In the genomic region with DNA sequence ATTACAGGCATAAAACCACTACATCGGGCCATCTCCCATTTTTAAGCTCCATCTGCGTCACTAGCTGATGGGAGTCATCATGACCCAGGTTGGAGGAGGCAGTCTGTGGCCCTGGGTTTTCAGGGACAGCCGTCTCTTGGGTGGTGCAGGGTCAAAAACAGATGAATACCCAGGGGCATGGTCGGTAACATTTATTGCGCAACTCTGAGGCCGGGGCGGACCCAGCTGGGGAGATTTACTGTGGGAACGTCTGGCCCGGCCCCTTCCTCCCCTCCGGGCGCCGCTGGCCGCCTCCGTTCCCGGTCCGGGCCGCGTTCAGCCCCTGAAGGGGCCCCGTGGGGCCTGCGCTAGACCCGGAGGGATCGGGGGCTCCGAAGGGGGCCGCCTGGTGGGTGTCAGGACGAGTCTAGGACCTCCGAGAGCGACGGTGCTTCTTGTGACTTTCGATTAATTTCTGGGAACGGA, we compare ENCODE assay signal across 7 cellular contexts. TPM values are rescaled to one million over a fixed set of nuclear protein-coding genes. Genes with fewer than 3 reads are reported as not detected.
DNase-seq lines count a peak whose midpoint lies in the region; ATAC-seq and TF ChIP-seq lines count a peak whose summit lies in the region.
"Had no signal": no experiment of that assay in that cellular context is flagged by ENCODE, and none has a peak within 500 bp of the region (broad histone marks: within the 10 kb centered on the region; RNA-seq: fewer than 3 reads in every experiment).

No MANE protein-coding gene starts in this region.

- no peaks in the 10 kb centered on the region for H3K36me3 ChIP-seq in CD8-positive, alpha-beta T cell (ENCODE audit: insufficient read depth, low read length)
- H3K36me3 ChIP-seq in mesendoderm (ENCODE audit: control insufficient read depth, insufficient read depth, low read length) (no peaks in the 10 kb centered on the region), mammary epithelial cell (ENCODE audit: insufficient read depth, low read length) (no peaks in the 10 kb centered on the region)

- H3K4me1 Mint-ChIP-seq in CD8-positive, alpha-beta T cell (ENCODE audit: low read depth) = peaks cover 42% of the 10 kb centered on the region
- peaks cover 31% of the 10 kb centered on the region for H3K4me1 Mint-ChIP-seq in activated T-helper 1 cell treated with anti-CD3 and anti-CD28 coated beads, Interleukin-12 subunit alpha, Interleukin-12 subunit beta, Interleukin-2, Interleukin-4 antibody, amounts not matched to agents 30 ng/mL and 10 ng/mL and 1 ng/mL, durations not matched to agents 14 hours and 24 hours and 36 hours (ENCODE audit: low read depth)
- H3K4me1 Mint-ChIP-seq in activated CD8-positive, alpha-beta memory T cell treated with anti-CD3 and anti-CD28 coated beads, Interleukin-2, amount 10 ng/mL, durations not matched to agents 7 days and 5 days = peaks cover 28% of the 10 kb centered on the region

- no peak overlapping the region for H2AFZ ChIP-seq in mammary epithelial cell (ENCODE audit: low read depth, low read length)

- H4K5ac ChIP-seq in mesendoderm (ENCODE audit: low read length) = no peak overlapping the region

- peak overlapping the region; percentile 32 for H3K4me2 ChIP-seq in mesendoderm (ENCODE audit: low read length)
- H3K4me2 ChIP-seq in mammary epithelial cell (ENCODE audit: insufficient read depth, low read depth, low read length) = no peak overlapping the region
- H3K4me2 ChIP-seq: SK-N-SH had no signal

- no peak for TF ChIP-seq CTCF in CD8-positive, alpha-beta T cell (IDR thresholded peaks at IDR 0.05)
- TF ChIP-seq CTCF in mammary epithelial cell (conservative IDR thresholded peaks at IDR 0.05 in 1 of 2, IDR thresholded peaks at IDR 0.05 in 1 of 2; ENCODE audit: extremely low read depth in 1 of 2, insufficient read depth in 1 of 2, low read depth in 1 of 2, low read length in 2 of 2) = no peak

- no peak for DNase-seq in CD8-positive, alpha-beta T cell
- DNase-seq in activated T-helper 1 cell treated with anti-CD3 and anti-CD28 coated beads, Interleukin-12 subunit alpha, Interleukin-12 subunit beta, Interleukin-2, Interleukin-4 antibody, amounts not matched to agents 30 ng/mL and 10 ng/mL and 1 ng/mL, durations not matched to agents 14 hours and 24 hours and 36 hours (ENCODE audit: low spot score) = no peak
- no peak for DNase-seq in mesendoderm
- DNase-seq in activated CD8-positive, alpha-beta memory T cell treated with anti-CD3 and anti-CD28 coated beads, Interleukin-2, amount 10 ng/mL, durations not matched to agents 7 days and 5 days = no peak
- DNase-seq in mammary epithelial cell = no peak
- DNase-seq: SK-N-SH had no signal

- H2AK5ac ChIP-seq in mesendoderm (ENCODE audit: low read length) = no peak overlapping the region

- no peak overlapping the region for H3K4me3 ChIP-seq in CD8-positive, alpha-beta T cell (ENCODE audit: low read depth, low read length)
- H3K4me3 ChIP-seq in mesendoderm (ENCODE audit: low read length) = no peak overlapping the region
- H3K4me3 ChIP-seq in mammary epithelial cell (replicated peaks in 1 of 3; ENCODE audit: insufficient read depth in 1 of 3, low read depth in 2 of 3, low read length in 3 of 3) = no peak overlapping the region

- intact Hi-C loops in CD8-positive, alpha-beta T cell (cut with DNase I, micrococcal nuclease) = loop anchor here in 1 of 2 experiments (5.0 kb wide), 1 partner anchor 38 kb away; a partner anchor contains a TSS
- intact Hi-C loops in activated T-helper 1 cell treated with anti-CD3 and anti-CD28 coated beads, Interleukin-12 subunit alpha, Interleukin-12 subunit beta, Interleukin-2, Interleukin-4 antibody, amounts not matched to agents 30 ng/mL and 10 ng/mL and 1 ng/mL, durations not matched to agents 14 hours and 24 hours and 36 hours (cut with micrococcal nuclease) = loop anchor here (5.0 kb wide), 1 partner anchor 62 kb away; a partner anchor contains a TSS
- intact Hi-C loops in mammary epithelial cell (cut with micrococcal nuclease) = loop anchor here (5.0 kb wide), 1 partner anchor 38 kb away; a partner anchor contains a TSS

- no CpG with 5 or more reads among the region's 30 CpGs for WGBS in mesendoderm (ENCODE audit: extremely low coverage, insufficient coverage, low lambda C conversion rate)
- 72% methylated on average over 23 of the region's 30 CpGs for WGBS in mammary epithelial cell (ENCODE audit: low coverage, missing lambda C conversion rate)

- no peak overlapping the region for H3K23ac ChIP-seq in mesendoderm (ENCODE audit: low read length)

- H4K8ac ChIP-seq in mesendoderm (ENCODE audit: low read depth, low read length) = no peak overlapping the region

- no peak overlapping the region for H3K27ac ChIP-seq in CD8-positive, alpha-beta T cell (ENCODE audit: low read depth, low read length)
- no peak overlapping the region for H3K27ac ChIP-seq in mesendoderm (ENCODE audit: low read depth, low read length)
- H3K27ac ChIP-seq in mammary epithelial cell (ENCODE audit: insufficient read depth, low read depth, low read length) = no peak overlapping the region

- CTCF ChIA-PET in CD8-positive, alpha-beta T cell (lab: Charles Lee) = interaction anchor here (3.9 kb wide), 1 partner anchor 39 kb away, joined by 13 read pairs; no protein-coding TSS in a partner anchor
- CTCF ChIA-PET in activated CD8-positive, alpha-beta memory T cell treated with anti-CD3 and anti-CD28 coated beads, Interleukin-2, amount 10 ng/mL, durations not matched to agents 7 days and 5 days (lab: Charles Lee) = interaction anchor here (1.2 to 5.4 kb wide), 5 partner anchors 13 to 74 kb away, joined by 3 to 61 read pairs (median 3); a partner anchor contains a TSS
- CTCF ChIA-PET in mammary epithelial cell (lab: Charles Lee; ENCODE audit: low non-redundant PET) = interaction anchor here (0.6 kb wide), 1 partner anchor 39 kb away, joined by 4 read pairs; no protein-coding TSS in a partner anchor

- no peak for ATAC-seq in CD8-positive, alpha-beta T cell
- no peak for ATAC-seq in activated CD8-positive, alpha-beta memory T cell treated with anti-CD3 and anti-CD28 coated beads, Interleukin-2, amount 10 ng/mL, durations not matched to agents 7 days and 5 days
- ATAC-seq in GM19467 (IDR thresholded peaks at IDR 0.05; ENCODE audit: unreplicated experiment) = no peak

- no TSS peak for BruUV-seq in mammary epithelial cell (replicated peaks; lab: Mats Ljungman, UMichigan)

- H4K20me1 ChIP-seq in mammary epithelial cell (ENCODE audit: insufficient read depth, low read length) = no peaks in the 10 kb centered on the region

- POLR2A ChIA-PET in CD8-positive, alpha-beta T cell (lab: Charles Lee) = interaction anchor here (1.5 kb wide), 1 partner anchor 45 kb away, joined by 4 read pairs; no protein-coding TSS in a partner anchor

- no peak overlapping the region for H2BK5ac ChIP-seq in mesendoderm (ENCODE audit: low read length)

- no peaks in the 10 kb centered on the region for H3K9me3 ChIP-seq in CD8-positive, alpha-beta T cell (ENCODE audit: low read length)
- no peaks in the 10 kb centered on the region for H3K9me3 ChIP-seq in mammary epithelial cell (replicated peaks; ENCODE audit: insufficient read depth, low read length)
- H3K9me3 ChIP-seq: SK-N-SH had no signal

- peaks cover 41% of the 10 kb centered on the region for H3K27me3 Mint-ChIP-seq in CD8-positive, alpha-beta T cell (ENCODE audit: low read depth)
- H3K27me3 Mint-ChIP-seq in activated T-helper 1 cell treated with anti-CD3 and anti-CD28 coated beads, Interleukin-12 subunit alpha, Interleukin-12 subunit beta, Interleukin-2, Interleukin-4 antibody, amounts not matched to agents 30 ng/mL and 10 ng/mL and 1 ng/mL, durations not matched to agents 14 hours and 24 hours and 36 hours (ENCODE audit: insufficient read depth) = peaks cover 62% of the 10 kb centered on the region
- H3K27me3 Mint-ChIP-seq in activated CD8-positive, alpha-beta memory T cell treated with anti-CD3 and anti-CD28 coated beads, Interleukin-2, amount 10 ng/mL, durations not matched to agents 7 days and 5 days = peaks cover 78% of the 10 kb centered on the region

- no peaks in the 10 kb centered on the region for H3K9me3 Mint-ChIP-seq in CD8-positive, alpha-beta T cell
- no peaks in the 10 kb centered on the region for H3K9me3 Mint-ChIP-seq in activated T-helper 1 cell treated with anti-CD3 and anti-CD28 coated beads, Interleukin-12 subunit alpha, Interleukin-12 subunit beta, Interleukin-2, Interleukin-4 antibody, amounts not matched to agents 30 ng/mL and 10 ng/mL and 1 ng/mL, durations not matched to agents 14 hours and 24 hours and 36 hours
- no peaks in the 10 kb centered on the region for H3K9me3 Mint-ChIP-seq in activated CD8-positive, alpha-beta memory T cell treated with anti-CD3 and anti-CD28 coated beads, Interleukin-2, amount 10 ng/mL, durations not matched to agents 7 days and 5 days (ENCODE audit: low read depth)

- H2BK15ac ChIP-seq in mesendoderm (replicated peaks; ENCODE audit: low read depth) = no peak overlapping the region

- no peaks in the 10 kb centered on the region for H3K79me1 ChIP-seq in mesendoderm (ENCODE audit: low read length)

- H3K9ac ChIP-seq in mesendoderm (ENCODE audit: low read length) (no peak overlapping the region), mammary epithelial cell (ENCODE audit: insufficient read depth, low read length) (no peak overlapping the region)
- H3K9ac ChIP-seq: SK-N-SH had no signal

- H3K79me2 ChIP-seq in mesendoderm (ENCODE audit: control insufficient read depth, insufficient read depth, low read length) = no peaks in the 10 kb centered on the region
- H3K79me2 ChIP-seq in mammary epithelial cell (ENCODE audit: insufficient read depth, low read length) = no peaks in the 10 kb centered on the region

- no peaks in the 10 kb centered on the region for H3K36me3 Mint-ChIP-seq in CD8-positive, alpha-beta T cell
- no peaks in the 10 kb centered on the region for H3K36me3 Mint-ChIP-seq in activated T-helper 1 cell treated with anti-CD3 and anti-CD28 coated beads, Interleukin-12 subunit alpha, Interleukin-12 subunit beta, Interleukin-2, Interleukin-4 antibody, amounts not matched to agents 30 ng/mL and 10 ng/mL and 1 ng/mL, durations not matched to agents 14 hours and 24 hours and 36 hours (ENCODE audit: low read depth)
- no peaks in the 10 kb centered on the region for H3K36me3 Mint-ChIP-seq in activated CD8-positive, alpha-beta memory T cell treated with anti-CD3 and anti-CD28 coated beads, Interleukin-2, amount 10 ng/mL, durations not matched to agents 7 days and 5 days

- H3K27ac Mint-ChIP-seq in CD8-positive, alpha-beta T cell = no peak overlapping the region
- H3K27ac Mint-ChIP-seq in activated T-helper 1 cell treated with anti-CD3 and anti-CD28 coated beads, Interleukin-12 subunit alpha, Interleukin-12 subunit beta, Interleukin-2, Interleukin-4 antibody, amounts not matched to agents 30 ng/mL and 10 ng/mL and 1 ng/mL, durations not matched to agents 14 hours and 24 hours and 36 hours = no peak overlapping the region
- no peak overlapping the region for H3K27ac Mint-ChIP-seq in activated CD8-positive, alpha-beta memory T cell treated with anti-CD3 and anti-CD28 coated beads, Interleukin-2, amount 10 ng/mL, durations not matched to agents 7 days and 5 days

- H2BK120ac ChIP-seq in mesendoderm (ENCODE audit: low read depth, low read length) = no peak overlapping the region

- no peak overlapping the region for H3K56ac ChIP-seq in mesendoderm (ENCODE audit: low read length)

- no peak overlapping the region for H3K4ac ChIP-seq in mesendoderm (ENCODE audit: low read depth, low read length)

- dilution Hi-C loops in mammary epithelial cell (cut with HindIII; ENCODE audit: low sequenced_read_pairs) = no loop called here

- H3K18ac ChIP-seq in mesendoderm (ENCODE audit: low read length) = no peak overlapping the region

- H3K4me3 Mint-ChIP-seq in CD8-positive, alpha-beta T cell = peak overlapping the region; percentile 76
- peak overlapping the region; percentile 68 for H3K4me3 Mint-ChIP-seq in activated T-helper 1 cell treated with anti-CD3 and anti-CD28 coated beads, Interleukin-12 subunit alpha, Interleukin-12 subunit beta, Interleukin-2, Interleukin-4 antibody, amounts not matched to agents 30 ng/mL and 10 ng/mL and 1 ng/mL, durations not matched to agents 14 hours and 24 hours and 36 hours
- H3K4me3 Mint-ChIP-seq in activated CD8-positive, alpha-beta memory T cell treated with anti-CD3 and anti-CD28 coated beads, Interleukin-2, amount 10 ng/mL, durations not matched to agents 7 days and 5 days = no peak overlapping the region

- peaks cover 49% of the 10 kb centered on the region for H3K4me1 ChIP-seq in CD8-positive, alpha-beta T cell (ENCODE audit: insufficient read depth, low read length)
- H3K4me1 ChIP-seq in mesendoderm (ENCODE audit: control insufficient read depth, low read depth, low read length) (peaks cover 2% of the 10 kb centered on the region), mammary epithelial cell (ENCODE audit: insufficient read depth, low read length) (peaks cover 14% of the 10 kb centered on the region)

- peaks cover 28% of the 10 kb centered on the region for H3K27me3 ChIP-seq in CD8-positive, alpha-beta T cell (ENCODE audit: insufficient read depth, low read length)
- H3K27me3 ChIP-seq in mesendoderm (ENCODE audit: insufficient read depth, low read length, poor library complexity) (peaks cover 3% of the 10 kb centered on the region), mammary epithelial cell (ENCODE audit: insufficient read depth, low read length) (peaks cover 2% of the 10 kb centered on the region)

- in situ Hi-C loops in mammary epithelial cell (cut with MboI; ENCODE audit: low sequenced_read_pairs in 2 of 2) = no loop called here

RNA-seq across cellular contexts. Expression of a gene that starts 1.3 kb away (rescaled TPM):
- total RNA-seq in CD8-positive, alpha-beta T cell = not detected
- total RNA-seq in activated T-helper 1 cell treated with anti-CD3 and anti-CD28 coated beads, Interleukin-12 subunit alpha, Interleukin-12 subunit beta, Interleukin-2, Interleukin-4 antibody, amounts not matched to agents 30 ng/mL and 10 ng/mL and 1 ng/mL, durations not matched to agents 14 hours and 24 hours and 36 hours = not detected in 2 replicates
- polyA plus RNA-seq in mesendoderm (2013, experiment 1 of 2) = 10.4 TPM
- 9.7 TPM for polyA plus RNA-seq in mesendoderm (2013, experiment 2 of 2)
- total RNA-seq in activated CD8-positive, alpha-beta memory T cell treated with anti-CD3 and anti-CD28 coated beads, Interleukin-2, amount 10 ng/mL, durations not matched to agents 7 days and 5 days = not detected
- total RNA-seq in mammary epithelial cell = 1 to 10 TPM in 1 of 2 donors, under 1 TPM in 1; 0.24 to 1.8 TPM
- 0.20 TPM for polyA plus RNA-seq in mammary epithelial cell
- not detected for polyA minus RNA-seq in mammary epithelial cell

RNA-seq across cellular contexts. Expression of a gene that starts 14.5 kb away (rescaled TPM):
- not detected for total RNA-seq in CD8-positive, alpha-beta T cell
- not detected in 2 replicates for total RNA-seq in activated T-helper 1 cell treated with anti-CD3 and anti-CD28 coated beads, Interleukin-12 subunit alpha, Interleukin-12 subunit beta, Interleukin-2, Interleukin-4 antibody, amounts not matched to agents 30 ng/mL and 10 ng/mL and 1 ng/mL, durations not matched to agents 14 hours and 24 hours and 36 hours
- polyA plus RNA-seq in mesendoderm (2013, experiment 1 of 2) = 0.44 TPM
- polyA plus RNA-seq in mesendoderm (2013, experiment 2 of 2) = 0.32 TPM
- under 1 TPM; 0.15 to 0.54 TPM for total RNA-seq in activated CD8-positive, alpha-beta memory T cell treated with anti-CD3 and anti-CD28 coated beads, Interleukin-2, amount 10 ng/mL, durations not matched to agents 7 days and 5 days
- 1 to 10 TPM in 1 of 2 donors, under 1 TPM in 1; 0.17 to 1.1 TPM for total RNA-seq in mammary epithelial cell
- 0.32 TPM for polyA plus RNA-seq in mammary epithelial cell
- polyA minus RNA-seq in mammary epithelial cell = not detected

RNA-seq across cellular contexts. Expression of a gene that starts 15.0 kb away (rescaled TPM):
- 100 to 1,000 TPM; 253 to 255 TPM for total RNA-seq in CD8-positive, alpha-beta T cell
- total RNA-seq in activated T-helper 1 cell treated with anti-CD3 and anti-CD28 coated beads, Interleukin-12 subunit alpha, Interleukin-12 subunit beta, Interleukin-2, Interleukin-4 antibody, amounts not matched to agents 30 ng/mL and 10 ng/mL and 1 ng/mL, durations not matched to agents 14 hours and 24 hours and 36 hours = 322 and 334 TPM in 2 replicates
- 151 TPM for polyA plus RNA-seq in mesendoderm (2013, experiment 1 of 2)
- 140 TPM for polyA plus RNA-seq in mesendoderm (2013, experiment 2 of 2)
- 100 to 1,000 TPM; 278 to 306 TPM for total RNA-seq in activated CD8-positive, alpha-beta memory T cell treated with anti-CD3 and anti-CD28 coated beads, Interleukin-2, amount 10 ng/mL, durations not matched to agents 7 days and 5 days
- 100 to 1,000 TPM; 118 to 290 TPM for total RNA-seq in mammary epithelial cell
- polyA plus RNA-seq in mammary epithelial cell = 88.9 TPM
- 239 TPM for polyA minus RNA-seq in mammary epithelial cell

RNA-seq across cellular contexts. Expression of a gene that starts 36.3 kb away (rescaled TPM):
- total RNA-seq in CD8-positive, alpha-beta T cell = 1 to 10 TPM; 9.1 to 9.5 TPM
- 7.3 and 7.9 TPM in 2 replicates for total RNA-seq in activated T-helper 1 cell treated with anti-CD3 and anti-CD28 coated beads, Interleukin-12 subunit alpha, Interleukin-12 subunit beta, Interleukin-2, Interleukin-4 antibody, amounts not matched to agents 30 ng/mL and 10 ng/mL and 1 ng/mL, durations not matched to agents 14 hours and 24 hours and 36 hours
- polyA plus RNA-seq in mesendoderm (2013, experiment 1 of 2) = 3.2 TPM
- polyA plus RNA-seq in mesendoderm (2013, experiment 2 of 2) = 3.1 TPM
- total RNA-seq in activated CD8-positive, alpha-beta memory T cell treated with anti-CD3 and anti-CD28 coated beads, Interleukin-2, amount 10 ng/mL, durations not matched to agents 7 days and 5 days = 1 to 10 TPM; 8.1 to 9.1 TPM
- 1 to 10 TPM in 1 of 2 donors, not detected in 1; 1.8 TPM for total RNA-seq in mammary epithelial cell
- polyA plus RNA-seq in mammary epithelial cell = 1.3 TPM
- polyA minus RNA-seq in mammary epithelial cell = 5.2 TPM

RNA-seq across cellular contexts. Expression of a gene that starts 46.0 kb away (rescaled TPM):
- total RNA-seq in CD8-positive, alpha-beta T cell = 1 to 10 TPM; 2.2 to 2.4 TPM
- total RNA-seq in activated T-helper 1 cell treated with anti-CD3 and anti-CD28 coated beads, Interleukin-12 subunit alpha, Interleukin-12 subunit beta, Interleukin-2, Interleukin-4 antibody, amounts not matched to agents 30 ng/mL and 10 ng/mL and 1 ng/mL, durations not matched to agents 14 hours and 24 hours and 36 hours = 3.2 and 3.9 TPM in 2 replicates
- 6.2 TPM for polyA plus RNA-seq in mesendoderm (2013, experiment 1 of 2)
- polyA plus RNA-seq in mesendoderm (2013, experiment 2 of 2) = 6.6 TPM
- 1 to 10 TPM; 2.6 to 3.9 TPM for total RNA-seq in activated CD8-positive, alpha-beta memory T cell treated with anti-CD3 and anti-CD28 coated beads, Interleukin-2, amount 10 ng/mL, durations not matched to agents 7 days and 5 days
- 1 to 10 TPM in 1 of 2 donors, under 1 TPM in 1; 0.67 to 2.3 TPM for total RNA-seq in mammary epithelial cell
- 1.8 TPM for polyA plus RNA-seq in mammary epithelial cell
- polyA minus RNA-seq in mammary epithelial cell = 1.2 TPM
